12 cellular contexts compared by ENCODE assay signal in genomic region chr6:100475554-100476325, GRCh38. TPM values are rescaled to one million over a fixed set of nuclear protein-coding genes. Genes with fewer than 3 reads are reported as not detected.
DNase-seq lines count a peak whose midpoint lies in the region; ATAC-seq and TF ChIP-seq lines count a peak whose summit lies in the region.
"Had no signal": no experiment of that assay in that cellular context is flagged by ENCODE, and none has a peak within 500 bp of the region (broad histone marks: within the 10 kb centered on the region; RNA-seq: fewer than 3 reads in every experiment).

No MANE protein-coding gene starts in this region.

- intact Hi-C loops in activated T-helper 2 cell treated with anti-CD3 and anti-CD28 coated beads, Interferon-gamma antibody, Interleukin-2, Interleukin-4, amounts not matched to agents 10 μg/mL and 5 μg/mL and 100 μg/mL, durations not matched to agents 14 hours and 24 hours and 36 hours (cut with micrococcal nuclease): loop anchor here (1.0 to 10.0 kb wide), 4 partner anchors 131 to 611 kb away; no protein-coding TSS in a partner anchor
- intact Hi-C loops in activated CD4-positive, alpha-beta T cell treated with anti-CD3 and anti-CD28 coated beads, Interleukin-2, amount 10 ng/mL, durations not matched to agents 24 days and 14 days (cut with micrococcal nuclease): loop anchor here (5.0 to 10.0 kb wide), 4 partner anchors 187 to 608 kb away; no protein-coding TSS in a partner anchor

- DNase-seq in activated T-helper 2 cell treated with anti-CD3 and anti-CD28 coated beads, Interferon-gamma antibody, Interleukin-2, Interleukin-4, amounts not matched to agents 10 μg/mL and 5 μg/mL and 100 μg/mL, durations not matched to agents 14 hours and 24 hours and 36 hours (ENCODE audit: low spot score): no peak
- DNase-seq in NCI-H146 (lab: John Stamatoyannopoulos, UW) (no peak), suprapubic skin (ENCODE audit: low spot score in 2 of 2) (no peak), HT-29 (ENCODE audit: low spot score) (no peak)
- no peak for DNase-seq in activated CD4-positive, alpha-beta T cell treated with anti-CD3 and anti-CD28 coated beads, Interleukin-2, amount 10 ng/mL, durations not matched to agents 24 days and 14 days
- DNase-seq: activated CD4-positive, alpha-beta T cell treated with anti-CD3 and anti-CD28 coated beads for 48 hours; upper lobe of left lung had no signal

- H3K36me3 Mint-ChIP-seq in activated T-helper 2 cell treated with anti-CD3 and anti-CD28 coated beads, Interferon-gamma antibody, Interleukin-2, Interleukin-4, amounts not matched to agents 10 μg/mL and 5 μg/mL and 100 μg/mL, durations not matched to agents 14 hours and 24 hours and 36 hours (ENCODE audit: low read depth): peaks cover 2% of the 10 kb centered on the region
- no peaks in the 10 kb centered on the region for H3K36me3 Mint-ChIP-seq in activated CD4-positive, alpha-beta T cell treated with anti-CD3 and anti-CD28 coated beads, Interleukin-2, amount 10 ng/mL, durations not matched to agents 24 days and 14 days (ENCODE audit: low read depth)

- TF ChIP-seq CTCF in suprapubic skin (IDR thresholded peaks at IDR 0.05): no peak

- H3K36me3 ChIP-seq in suprapubic skin: no peaks in the 10 kb centered on the region
- H3K36me3 ChIP-seq: upper lobe of left lung had no signal

- no peaks in the 10 kb centered on the region for H3K9me3 Mint-ChIP-seq in activated T-helper 2 cell treated with anti-CD3 and anti-CD28 coated beads, Interferon-gamma antibody, Interleukin-2, Interleukin-4, amounts not matched to agents 10 μg/mL and 5 μg/mL and 100 μg/mL, durations not matched to agents 14 hours and 24 hours and 36 hours
- no peaks in the 10 kb centered on the region for H3K9me3 Mint-ChIP-seq in activated CD4-positive, alpha-beta T cell treated with anti-CD3 and anti-CD28 coated beads, Interleukin-2, amount 10 ng/mL, durations not matched to agents 24 days and 14 days

- H3K4me3 ChIP-seq in suprapubic skin: no peak overlapping the region
- H3K4me3 ChIP-seq: upper lobe of left lung had no signal

- no peak overlapping the region for H3K4me3 Mint-ChIP-seq in activated T-helper 2 cell treated with anti-CD3 and anti-CD28 coated beads, Interferon-gamma antibody, Interleukin-2, Interleukin-4, amounts not matched to agents 10 μg/mL and 5 μg/mL and 100 μg/mL, durations not matched to agents 14 hours and 24 hours and 36 hours (ENCODE audit: low read depth)
- H3K4me3 Mint-ChIP-seq in activated CD4-positive, alpha-beta T cell treated with anti-CD3 and anti-CD28 coated beads, Interleukin-2, amount 10 ng/mL, durations not matched to agents 24 days and 14 days: no peak overlapping the region

- no peaks in the 10 kb centered on the region for H3K9me3 ChIP-seq in suprapubic skin
- H3K9me3 ChIP-seq: upper lobe of left lung had no signal

- WGBS in suprapubic skin: 75% methylated on average over 10 of the region's 10 CpGs

- peaks cover 31% of the 10 kb centered on the region for H3K4me1 Mint-ChIP-seq in activated T-helper 2 cell treated with anti-CD3 and anti-CD28 coated beads, Interferon-gamma antibody, Interleukin-2, Interleukin-4, amounts not matched to agents 10 μg/mL and 5 μg/mL and 100 μg/mL, durations not matched to agents 14 hours and 24 hours and 36 hours (ENCODE audit: low read depth)
- peaks cover 11% of the 10 kb centered on the region for H3K4me1 Mint-ChIP-seq in activated CD4-positive, alpha-beta T cell treated with anti-CD3 and anti-CD28 coated beads, Interleukin-2, amount 10 ng/mL, durations not matched to agents 24 days and 14 days

- TF ChIP-seq EP300 in suprapubic skin (IDR thresholded peaks at IDR 0.05): no peak

- ATAC-seq in GM18867 (IDR thresholded peaks at IDR 0.05; ENCODE audit: unreplicated experiment): peak; percentile 81
- ATAC-seq in GM21576 (IDR thresholded peaks at IDR 0.05; ENCODE audit: unreplicated experiment): peak; percentile 62
- ATAC-seq in HG03108 (IDR thresholded peaks at IDR 0.05; ENCODE audit: unreplicated experiment): peak; percentile 65

- no peak for TF ChIP-seq POLR2A in suprapubic skin (IDR thresholded peaks at IDR 0.05)

- H3K4me1 ChIP-seq in suprapubic skin: no peaks in the 10 kb centered on the region
- H3K4me1 ChIP-seq: upper lobe of left lung had no signal

- H3K27me3 Mint-ChIP-seq in activated T-helper 2 cell treated with anti-CD3 and anti-CD28 coated beads, Interferon-gamma antibody, Interleukin-2, Interleukin-4, amounts not matched to agents 10 μg/mL and 5 μg/mL and 100 μg/mL, durations not matched to agents 14 hours and 24 hours and 36 hours (ENCODE audit: low read depth): peaks cover 30% of the 10 kb centered on the region
- peaks cover 47% of the 10 kb centered on the region for H3K27me3 Mint-ChIP-seq in activated CD4-positive, alpha-beta T cell treated with anti-CD3 and anti-CD28 coated beads, Interleukin-2, amount 10 ng/mL, durations not matched to agents 24 days and 14 days

- peaks cover 37% of the 10 kb centered on the region for H3K27me3 ChIP-seq in suprapubic skin
- H3K27me3 ChIP-seq: upper lobe of left lung had no signal

- no peak overlapping the region for H3K27ac ChIP-seq in suprapubic skin
- H3K27ac ChIP-seq: upper lobe of left lung had no signal

- H3K27ac Mint-ChIP-seq in activated T-helper 2 cell treated with anti-CD3 and anti-CD28 coated beads, Interferon-gamma antibody, Interleukin-2, Interleukin-4, amounts not matched to agents 10 μg/mL and 5 μg/mL and 100 μg/mL, durations not matched to agents 14 hours and 24 hours and 36 hours: peak overlapping the region; percentile 9
- no peak overlapping the region for H3K27ac Mint-ChIP-seq in activated CD4-positive, alpha-beta T cell treated with anti-CD3 and anti-CD28 coated beads, Interleukin-2, amount 10 ng/mL, durations not matched to agents 24 days and 14 days

RNA-seq across cellular contexts. Expression of gene SIM1, which starts 11.0 kb away (rescaled TPM):
- 0.02 TPM in 1 of 2 replicates, not detected in the other for total RNA-seq in activated T-helper 2 cell treated with anti-CD3 and anti-CD28 coated beads, Interferon-gamma antibody, Interleukin-2, Interleukin-4, amounts not matched to agents 10 μg/mL and 5 μg/mL and 100 μg/mL, durations not matched to agents 14 hours and 24 hours and 36 hours
- total RNA-seq in suprapubic skin: under 1 TPM; 0.18 to 0.72 (median 0.42) TPM
- not detected in 2 replicates for total RNA-seq in HT-29 (2014; rRNA removed; shearing (Covaris generic))
- not detected in 2 replicates for total RNA-seq in activated CD4-positive, alpha-beta T cell treated with anti-CD3 and anti-CD28 coated beads, Interleukin-2, amount 10 ng/mL, durations not matched to agents 24 days and 14 days
- total RNA-seq: glomerular endothelial cell, mononuclear cell, upper lobe of left lung had no signal
